In the genomic region with DNA sequence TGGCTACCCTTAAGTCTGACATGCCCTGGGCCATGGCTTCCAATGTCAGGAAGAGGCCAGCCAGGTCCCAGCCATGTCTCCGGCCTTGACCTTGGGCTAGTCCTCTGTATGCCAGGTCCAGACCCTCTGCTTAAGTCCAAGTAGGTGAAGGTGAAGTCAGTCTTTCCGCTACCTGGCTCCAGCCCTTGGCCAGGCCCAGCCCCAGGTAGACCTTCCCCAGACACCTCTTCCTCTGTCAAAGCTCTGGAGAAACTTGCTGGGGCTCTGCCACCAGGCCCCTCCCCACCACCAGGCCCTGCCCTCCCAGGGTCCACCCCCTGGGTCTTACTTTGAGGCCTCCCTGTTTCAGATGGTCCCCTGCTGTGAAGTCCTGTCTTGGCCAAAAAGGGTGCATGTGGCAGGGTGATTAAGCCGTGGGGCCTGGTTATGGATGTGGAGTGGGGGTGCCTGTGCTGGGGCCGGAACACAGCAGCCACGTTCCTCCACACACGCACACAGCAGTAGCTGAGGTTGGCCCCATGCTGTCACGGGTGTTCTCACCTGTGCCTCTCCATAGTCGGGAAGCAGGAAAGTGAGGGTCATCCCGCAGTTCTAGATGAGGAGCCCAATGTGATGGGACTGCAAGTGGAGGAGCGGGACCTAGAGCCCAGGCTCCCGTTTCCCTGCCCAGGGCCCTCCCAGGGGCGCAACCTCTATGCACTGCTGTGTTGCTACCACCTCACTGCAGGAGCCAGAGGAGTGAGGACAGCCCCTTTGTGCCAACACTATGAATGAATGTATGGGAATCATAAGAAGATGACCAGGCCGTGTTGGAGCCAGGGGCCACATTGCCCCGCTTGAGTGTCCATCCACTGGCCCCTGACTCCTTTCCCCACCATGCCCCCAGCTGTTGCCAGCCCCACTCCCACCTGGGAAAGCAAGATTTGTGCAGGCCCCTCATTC, we compare ENCODE assay signal across 1 cellular context.
TF ChIP-seq lines count a peak whose summit lies in the region.

No MANE protein-coding gene starts in this region.

TF ChIP-seq in IMR-90, 13 proteins besides CTCF, POLR2A, EP300 and RAD21:
- TF ChIP-seq, protein P1, sequence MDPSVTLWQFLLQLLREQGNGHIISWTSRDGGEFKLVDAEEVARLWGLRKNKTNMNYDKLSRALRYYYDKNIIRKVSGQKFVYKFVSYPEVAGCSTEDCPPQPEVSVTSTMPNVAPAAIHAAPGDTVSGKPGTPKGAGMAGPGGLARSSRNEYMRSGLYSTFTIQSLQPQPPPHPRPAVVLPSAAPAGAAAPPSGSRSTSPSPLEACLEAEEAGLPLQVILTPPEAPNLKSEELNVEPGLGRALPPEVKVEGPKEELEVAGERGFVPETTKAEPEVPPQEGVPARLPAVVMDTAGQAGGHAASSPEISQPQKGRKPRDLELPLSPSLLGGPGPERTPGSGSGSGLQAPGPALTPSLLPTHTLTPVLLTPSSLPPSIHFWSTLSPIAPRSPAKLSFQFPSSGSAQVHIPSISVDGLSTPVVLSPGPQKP (IDR thresholded peaks at IDR 0.05; ENCODE audit: borderline replicate concordance, low read depth, low read length), result no peak
- TF ChIP-seq SMC3 (IDR thresholded peaks at IDR 0.05; ENCODE audit: low read depth, low read length) (no peak), NFE2L2 (IDR thresholded peaks at IDR 0.05; ENCODE audit: low read depth, low read length) (no peak), MAZ (IDR thresholded peaks at IDR 0.05; ENCODE audit: borderline replicate concordance, low read depth, low read length) (no peak), FOS (IDR thresholded peaks at IDR 0.05; ENCODE audit: low read depth, low read length) (no peak), MXI1 (IDR thresholded peaks at IDR 0.05; ENCODE audit: borderline replicate concordance, low read depth, low read length) (no peak), RFX5 (IDR thresholded peaks at IDR 0.05; ENCODE audit: low read depth, low read length) (no peak), CHD1 (IDR thresholded peaks at IDR 0.05; ENCODE audit: low read depth, low read length) (no peak), MAFK (IDR thresholded peaks at IDR 0.05; ENCODE audit: low read depth, low read length) (no peak), BHLHE40 (IDR thresholded peaks at IDR 0.05; ENCODE audit: low read depth, low read length) (no peak), CEBPB (IDR thresholded peaks at IDR 0.05; ENCODE audit: low read depth, low read length) (no peak), RCOR1 (IDR thresholded peaks at IDR 0.05; ENCODE audit: insufficient replicate concordance, low read length) (no peak)
- TF ChIP-seq, protein P2, sequence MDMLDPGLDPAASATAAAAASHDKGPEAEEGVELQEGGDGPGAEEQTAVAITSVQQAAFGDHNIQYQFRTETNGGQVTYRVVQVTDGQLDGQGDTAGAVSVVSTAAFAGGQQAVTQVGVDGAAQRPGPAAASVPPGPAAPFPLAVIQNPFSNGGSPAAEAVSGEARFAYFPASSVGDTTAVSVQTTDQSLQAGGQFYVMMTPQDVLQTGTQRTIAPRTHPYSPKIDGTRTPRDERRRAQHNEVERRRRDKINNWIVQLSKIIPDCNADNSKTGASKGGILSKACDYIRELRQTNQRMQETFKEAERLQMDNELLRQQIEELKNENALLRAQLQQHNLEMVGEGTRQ (IDR thresholded peaks at IDR 0.05; ENCODE audit: low read depth, low read length), result no peak
